8 cellular contexts compared by ENCODE assay signal in the genomic region with DNA sequence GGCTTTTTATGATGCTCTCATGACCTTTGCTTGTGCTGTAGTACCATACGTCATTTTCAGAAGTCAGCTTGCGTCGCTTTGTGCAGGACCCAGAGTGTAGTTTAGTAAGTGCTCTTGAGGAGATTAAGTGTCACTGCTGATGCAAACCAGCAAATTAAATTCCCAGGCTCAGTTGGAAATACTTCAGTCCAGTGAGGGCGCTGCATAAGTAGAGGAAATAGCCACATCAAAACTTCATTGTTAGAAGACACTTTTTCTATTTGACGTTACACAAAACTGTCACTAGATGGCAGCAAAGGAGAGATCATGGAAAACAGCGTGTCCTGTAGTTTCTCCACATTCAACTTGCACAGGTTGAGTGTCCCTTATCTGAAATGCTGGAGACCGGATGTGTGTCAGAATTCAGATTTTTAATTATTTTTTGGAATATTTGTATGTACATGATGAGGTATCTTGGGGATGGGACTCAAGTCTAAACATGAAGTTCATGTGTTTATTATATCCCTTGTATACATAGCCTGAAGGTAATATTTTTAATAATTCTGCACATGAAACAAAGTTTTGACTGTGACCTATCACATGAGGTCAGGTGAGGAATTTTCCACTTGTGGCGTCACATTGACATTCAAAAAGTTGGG. TPM values are rescaled to one million over a fixed set of nuclear protein-coding genes. Genes with fewer than 3 reads are reported as not detected.
DNase-seq lines count a peak whose midpoint lies in the region; ATAC-seq and TF ChIP-seq lines count a peak whose summit lies in the region.

No MANE protein-coding gene starts in this region.

- BruUV-seq in HCT116 (replicated peaks; lab: Mats Ljungman, UMichigan), result no TSS peak

- no peak for DNase-seq in Right ventricle myocardium inferior (ENCODE audit: missing footprints)
- no peak for DNase-seq in cardiac septum (ENCODE audit: low spot score)
- peak; percentile 87 for DNase-seq in HCT116 (ENCODE audit: low read depth, low spot score)
- DNase-seq in Peyer's patch, result no peak
- peak; percentile 95 for DNase-seq in choroid plexus epithelial cell (ENCODE audit: low read depth)
- DNase-seq in upper lobe of right lung, result no peak

- H3K27ac ChIP-seq in HCT116 (ENCODE audit: low read depth, low read length) (no peak overlapping the region), Peyer's patch (no peak overlapping the region), liver (ENCODE audit: low read depth in 1 of 2, low read length in 2 of 2) (no peak overlapping the region), upper lobe of right lung (no peak overlapping the region)

- intact Hi-C loops in Right ventricle myocardium inferior (cut with DNase I) (loop anchor here (5.0 kb wide), 1 partner anchor 229 kb away; no protein-coding TSS in a partner anchor), cardiac septum (cut with DNase I) (loop anchor here (5.0 kb wide), 1 partner anchor 664 kb away; a partner anchor contains a TSS), HCT116 (cut with micrococcal nuclease) (loop anchor here (2.0 to 10.0 kb wide), 5 partner anchors 226 to 1216 kb away; no protein-coding TSS in a partner anchor), upper lobe of right lung (cut with DNase I) (no loop called here)

- RAD21 ChIA-PET in HCT116 (lab: Charles Lee; ENCODE audit: low non-redundant PET in 1 of 2, low total read pairs in 2 of 2, uncharacterized antibody in 2 of 2, unreplicated experiment in 2 of 2), result no interaction called here

- 14% methylated on average over 8 of the region's 8 CpGs for WGBS in liver

- POLR2A ChIA-PET in HCT116 (lab: Charles Lee), result no interaction called here

- peak; percentile 95 for TF ChIP-seq RAD21 in HCT116 (IDR thresholded peaks at IDR 0.05; ENCODE audit: low read depth)
- TF ChIP-seq RAD21 in liver (IDR thresholded peaks at IDR 0.05), result peak; percentile 97 to 98

- no peaks in the 10 kb centered on the region for H3K36me3 ChIP-seq in HCT116 (ENCODE audit: control insufficient read depth in 1 of 2, insufficient read depth in 2 of 2, low read length in 2 of 2)
- peaks cover 18% of the 10 kb centered on the region for H3K36me3 ChIP-seq in Loucy (ENCODE audit: insufficient read depth, low read length)
- H3K36me3 ChIP-seq in Peyer's patch, result peaks cover 0 to 5% (median 0%) of the 10 kb centered on the region in 3 donors
- peaks cover 0 to 3% (median 2%) of the 10 kb centered on the region in 4 donors for H3K36me3 ChIP-seq in liver (ENCODE audit: control insufficient read depth in 4 of 4, insufficient read depth in 3 of 4, low read depth in 1 of 4, low read length in 3 of 4)
- peaks cover 18% of the 10 kb centered on the region for H3K36me3 ChIP-seq in upper lobe of right lung

- H3K4me1 ChIP-seq in HCT116 (ENCODE audit: control insufficient read depth in 1 of 2, insufficient read depth in 2 of 2, low read length in 2 of 2), result peaks cover 0 to 5% of the 10 kb centered on the region in 2 experiments; a peak in 2 of 4 replicates
- peaks cover 16% of the 10 kb centered on the region for H3K4me1 ChIP-seq in Loucy (ENCODE audit: insufficient read depth, low read length, poor library complexity, severe bottlenecking)
- H3K4me1 ChIP-seq in Peyer's patch, result no peaks in the 10 kb centered on the region
- H3K4me1 ChIP-seq in liver (ENCODE audit: control insufficient read depth in 4 of 4, insufficient read depth in 4 of 4, low read length in 3 of 4), result peaks cover 0 to 9% (median 7%) of the 10 kb centered on the region in 4 donors
- no peaks in the 10 kb centered on the region for H3K4me1 ChIP-seq in upper lobe of right lung

- ATAC-seq in Right ventricle myocardium inferior, result peak; percentile 88
- ATAC-seq in HCT116, result peak; percentile 98
- peak; percentile 99 for ATAC-seq in upper lobe of right lung

- H3K9me3 ChIP-seq in HCT116 (ENCODE audit: control insufficient read depth in 1 of 2, insufficient read depth in 1 of 2, low read depth in 1 of 2, low read length in 2 of 2), result no peaks in the 10 kb centered on the region
- peaks cover 14% of the 10 kb centered on the region for H3K9me3 ChIP-seq in Loucy (ENCODE audit: insufficient read depth, low read depth, low read length)
- H3K9me3 ChIP-seq in Peyer's patch, result no peaks in the 10 kb centered on the region
- peaks cover 0 to 1% (median under 1%) of the 10 kb centered on the region in 4 donors for H3K9me3 ChIP-seq in liver (ENCODE audit: control insufficient read depth in 4 of 4, low read length in 3 of 4)
- no peaks in the 10 kb centered on the region for H3K9me3 ChIP-seq in upper lobe of right lung

- peak overlapping the region; percentile 33; the same call in 1 of the 2 replicates for H3K4me2 ChIP-seq in HCT116 (ENCODE audit: low read length)
- no peak overlapping the region for H3K4me2 ChIP-seq in Loucy (ENCODE audit: low read depth, low read length, poor library complexity, severe bottlenecking)

- H4K20me1 ChIP-seq in HCT116 (ENCODE audit: insufficient read depth) (no peaks in the 10 kb centered on the region), Loucy (ENCODE audit: insufficient read depth, low read length, poor library complexity, severe bottlenecking) (peaks cover 12% of the 10 kb centered on the region)

- TF ChIP-seq POLR2A in HCT116 (IDR thresholded peaks at IDR 0.05; ENCODE audit: borderline replicate concordance, extremely low read depth, insufficient read depth, insufficient read length), result no peak
- TF ChIP-seq POLR2A in Peyer's patch (IDR thresholded peaks at IDR 0.05), result no peak

- H3K27me3 ChIP-seq in HCT116 (ENCODE audit: insufficient read depth, low read length) (no peaks in the 10 kb centered on the region), Loucy (ENCODE audit: insufficient read depth, low read length, poor library complexity, severe bottlenecking) (no peaks in the 10 kb centered on the region), Peyer's patch (no peaks in the 10 kb centered on the region), liver (ENCODE audit: control insufficient read depth in 4 of 4, insufficient read depth in 4 of 4, low read length in 3 of 4) (no peaks in the 10 kb centered on the region), upper lobe of right lung (no peaks in the 10 kb centered on the region)

- no peak overlapping the region for H3K9ac ChIP-seq in HCT116 (ENCODE audit: low read length)
- no peak overlapping the region for H3K9ac ChIP-seq in Loucy (ENCODE audit: low read depth, low read length, poor library complexity, severe bottlenecking)
- H3K9ac ChIP-seq in liver (ENCODE audit: low read depth in 1 of 2, low read length in 2 of 2), result no peak overlapping the region

- H3K79me2 ChIP-seq in HCT116 (ENCODE audit: insufficient read depth, low read length), result 0 out of 2 replicates have a peak, but pooled peaks cover under 1% of the 10 kb centered on the region
- peaks cover 23% of the 10 kb centered on the region for H3K79me2 ChIP-seq in Loucy (ENCODE audit: insufficient read depth, low read length)

- peaks cover 5% of the 10 kb centered on the region; the same call in 1 of the 2 replicates for H3F3A ChIP-seq in Loucy (ENCODE audit: low read depth)

- H2AFZ ChIP-seq in HCT116 (ENCODE audit: low read depth, low read length, poor library complexity, severe bottlenecking) (no peak overlapping the region), Loucy (ENCODE audit: low read length) (no peak overlapping the region)

- CTCF ChIA-PET in HCT116 (lab: Charles Lee), result interaction anchor here (1.6 kb wide), 1 partner anchor 227 kb away, joined by 4 read pairs; no protein-coding TSS in a partner anchor

- TF ChIP-seq CTCF in HCT116 (IDR thresholded peaks at IDR 0.05 in 2 of 3, conservative IDR thresholded peaks at IDR 0.05 in 1 of 3; ENCODE audit: borderline replicate concordance in 1 of 3, insufficient read depth in 1 of 3, low read depth in 2 of 3, low read length in 2 of 3), result peak; percentile 63 to 97 (median 85)
- TF ChIP-seq CTCF in Loucy (conservative IDR thresholded peaks at IDR 0.05; ENCODE audit: low read length), result peak; percentile 96
- TF ChIP-seq CTCF in Peyer's patch (IDR thresholded peaks at IDR 0.05), result peak; percentile 38 to 91 (median 83)
- TF ChIP-seq CTCF in choroid plexus epithelial cell (conservative IDR thresholded peaks at IDR 0.05; ENCODE audit: low read depth, low read length), result peak; percentile 74
- TF ChIP-seq CTCF in liver (IDR thresholded peaks at IDR 0.05; ENCODE audit: low read depth, low read length, missing input control), result peak; percentile 77
- TF ChIP-seq CTCF in upper lobe of right lung (IDR thresholded peaks at IDR 0.05), result peak; percentile 79

- H3K9me2 ChIP-seq in HCT116 (ENCODE audit: insufficient read depth) (no peaks in the 10 kb centered on the region), Loucy (replicated peaks; ENCODE audit: low read depth, low read length) (no peaks in the 10 kb centered on the region)

- H3K4me3 ChIP-seq in HCT116 (replicated peaks in 1 of 2; ENCODE audit: low read depth in 1 of 2, low read length in 2 of 2), result no peak overlapping the region
- no peak overlapping the region for H3K4me3 ChIP-seq in Loucy (ENCODE audit: low read length, poor library complexity, severe bottlenecking)
- H3K4me3 ChIP-seq in Peyer's patch, result no peak overlapping the region
- H3K4me3 ChIP-seq in choroid plexus epithelial cell (ENCODE audit: low read depth, low read length), result no peak overlapping the region
- H3K4me3 ChIP-seq in liver (ENCODE audit: low read depth in 1 of 3, low read length in 3 of 3), result no peak overlapping the region
- no peak overlapping the region for H3K4me3 ChIP-seq in upper lobe of right lung

TF ChIP-seq in liver, 16 proteins besides CTCF, POLR2A, EP300 and RAD21 (continues in another document):
- TF ChIP-seq JUND (IDR thresholded peaks at IDR 0.05) (peak in 1 of 2 donors; percentile 51), GABPA (IDR thresholded peaks at IDR 0.05 in 1 of 2, conservative IDR thresholded peaks at IDR 0.05 in 1 of 2) (peak; percentile 17 to 32), EGR1 (IDR thresholded peaks at IDR 0.05; ENCODE audit: low read depth in 2 of 2) (no peak), YY1 (IDR thresholded peaks at IDR 0.05) (peak; percentile 18)

RNA-seq across cellular contexts. Expression of a gene that starts 7.9 kb away (rescaled TPM):
- total RNA-seq in Right ventricle myocardium inferior (13.7 TPM), cardiac septum (14.9 TPM), HCT116 (2021; ENCODE audit: unreplicated experiment) (13.5 TPM), Peyer's patch (10 to 100 TPM in 1 of 4 donors, 1 to 10 TPM in 3; 4.7 to 19.0 (median 8.0) TPM), liver (10 to 100 TPM; 19.3 to 22.6 TPM), upper lobe of right lung (26.9 TPM)
- 5.0 and 7.8 TPM in 2 replicates for polyA plus RNA-seq in HCT116 (2012)
- 10 to 100 TPM; 10.3 to 21.3 TPM for polyA plus RNA-seq in liver

RNA-seq across cellular contexts. Expression of a gene that starts 30.0 kb away (rescaled TPM):
- 33.0 TPM for total RNA-seq in Right ventricle myocardium inferior
- total RNA-seq in cardiac septum, result 45.5 TPM
- total RNA-seq in HCT116 (2021; ENCODE audit: unreplicated experiment), result 3.8 TPM
- 8.1 and 12.6 TPM in 2 replicates for polyA plus RNA-seq in HCT116 (2012)
- total RNA-seq in Peyer's patch, result 10 to 100 TPM in 3 of 4 donors, 1 to 10 TPM in 1; 3.9 to 96.0 (median 49.8) TPM
- 10 to 100 TPM; 10.7 to 33.4 TPM for total RNA-seq in liver
- 10 to 100 TPM; 33.5 to 79.3 TPM for polyA plus RNA-seq in liver
- 160 TPM for total RNA-seq in upper lobe of right lung

RNA-seq across cellular contexts. Expression of a gene that starts 49.0 kb away (rescaled TPM):
- total RNA-seq in Right ventricle myocardium inferior (91.5 TPM), cardiac septum (47.5 TPM), HCT116 (2021; ENCODE audit: unreplicated experiment) (2.8 TPM), Peyer's patch (10 to 100 TPM; 62.7 to 99.6 (median 68.2) TPM), liver (10 to 100 TPM in 1 of 2 donors, 1 to 10 TPM in 1; 8.2 to 26.9 TPM), upper lobe of right lung (40.9 TPM)
- 0.96 and 1.8 TPM in 2 replicates for polyA plus RNA-seq in HCT116 (2012)
- polyA plus RNA-seq in liver, result 10 to 100 TPM; 12.4 to 12.5 TPM

Comparison
In these comparisons a context has a peak if more than half of its experiments do, and no peak if none do; other contexts are left out.
1. DNase-seq: peak in HCT116 (single experiment) and choroid plexus epithelial cell (single experiment); none in Right ventricle myocardium inferior (single experiment), cardiac septum (single experiment), Peyer's patch (0 of 3) and upper lobe of right lung (single experiment).
2. Peak in every context shown above with its lines, with median percentiles within 50 percentile points of each other: ATAC-seq and CTCF ChIP-seq.